ENCODE assay signal across 8 cellular contexts in genomic region chr14:24136684-24137528, GRCh38. TPM values are rescaled to one million over a fixed set of nuclear protein-coding genes. Genes with fewer than 3 reads are reported as not detected.
DNase-seq lines count a peak whose midpoint lies in the region; ATAC-seq and TF ChIP-seq lines count a peak whose summit lies in the region.

No MANE protein-coding gene starts in this region.

- no peak for TF ChIP-seq POLR2A in HCT116 (IDR thresholded peaks at IDR 0.05; ENCODE audit: borderline replicate concordance, extremely low read depth, insufficient read depth, insufficient read length)

- H3K27me3 ChIP-seq in HCT116 (ENCODE audit: insufficient read depth, low read length) (no peaks in the 10 kb centered on the region), skeletal muscle tissue (ENCODE audit: control insufficient read depth in 3 of 3, insufficient read depth in 3 of 3, low read length in 3 of 3) (no peaks in the 10 kb centered on the region)

- POLR2A ChIA-PET in HCT116 (lab: Charles Lee), result interaction anchor here (0.7 to 2.2 kb wide), 6 partner anchors 10 to 43 kb away, joined by 3 to 24 read pairs (median 6); partner anchors contain the start of genes DCAF11, NRL, PCK2 and PSME2

- peak overlapping the region; percentile 85 for H3K4me2 ChIP-seq in HCT116 (ENCODE audit: low read length)

- peaks cover 41% of the 10 kb centered on the region for H3K79me2 ChIP-seq in HCT116 (ENCODE audit: insufficient read depth, low read length)

- TF ChIP-seq CTCF in HCT116 (IDR thresholded peaks at IDR 0.05 in 2 of 3, conservative IDR thresholded peaks at IDR 0.05 in 1 of 3; ENCODE audit: borderline replicate concordance in 1 of 3, insufficient read depth in 1 of 3, low read depth in 2 of 3, low read length in 2 of 3) (no peak), VCaP (conservative IDR thresholded peaks at IDR 0.05) (no peak), foreskin fibroblast (IDR thresholded peaks at IDR 0.05; ENCODE audit: low read depth, low read length) (no peak)

- H2AFZ ChIP-seq in HCT116 (ENCODE audit: low read depth, low read length, poor library complexity, severe bottlenecking), result no peak overlapping the region

- H3K9me2 ChIP-seq in HCT116 (ENCODE audit: insufficient read depth), result no peaks in the 10 kb centered on the region

- CTCF ChIA-PET in HCT116 (lab: Charles Lee), result interaction anchor here (0.7 to 1.4 kb wide), 6 partner anchors 10 to 79 kb away, joined by 3 to 7 read pairs (median 4); partner anchors contain the start of gene IRF9

- TF ChIP-seq RAD21 in HCT116 (IDR thresholded peaks at IDR 0.05; ENCODE audit: low read depth), result no peak

- H3K4me3 ChIP-seq in HCT116 (replicated peaks in 1 of 2; ENCODE audit: low read depth in 1 of 2, low read length in 2 of 2) (peak overlapping the region; percentile 71 to 94), foreskin fibroblast (ENCODE audit: low read depth in 1 of 2, low read length in 2 of 2) (peak overlapping the region; percentile 80 to 88), skeletal muscle tissue (ENCODE audit: low read length in 3 of 3) (peak overlapping the region; percentile 77 to 87 (median 82))

- H4K20me1 ChIP-seq in HCT116 (ENCODE audit: insufficient read depth), result no peaks in the 10 kb centered on the region

- peak overlapping the region; percentile 96 for H3K27ac ChIP-seq in HCT116 (ENCODE audit: low read depth, low read length)
- H3K27ac ChIP-seq in VCaP, result peak overlapping the region; percentile 86
- H3K27ac ChIP-seq in skeletal muscle tissue (ENCODE audit: low read depth, low read length), result peak overlapping the region; percentile 88

- intact Hi-C loops in HCT116 (cut with micrococcal nuclease), result no loop called here

- peaks cover 20 to 40% of the 10 kb centered on the region in 2 experiments for H3K4me1 ChIP-seq in HCT116 (ENCODE audit: control insufficient read depth in 1 of 2, insufficient read depth in 2 of 2, low read length in 2 of 2)
- peaks cover 54 to 72% (median 63%) of the 10 kb centered on the region in 3 donors for H3K4me1 ChIP-seq in skeletal muscle tissue (ENCODE audit: control insufficient read depth in 3 of 3, insufficient read depth in 3 of 3, low read length in 3 of 3)

- DNase-seq in HCT116 (ENCODE audit: low read depth, low spot score), result no peak
- DNase-seq in foreskin fibroblast, result no peak
- no peak for DNase-seq in HUDEP-2 (lab: John Stamatoyannopoulos, UW; ENCODE audit: unreplicated experiment in 76 of 76)
- no peak for DNase-seq in HPDE6-E6E7 (ENCODE audit: extremely low spot score)
- no peak for DNase-seq in islet precursor cell

- no TSS peak for BruUV-seq in HCT116 (replicated peaks; lab: Mats Ljungman, UMichigan)

- H3K36me3 ChIP-seq in HCT116 (ENCODE audit: control insufficient read depth in 1 of 2, insufficient read depth in 2 of 2, low read length in 2 of 2) (peaks cover 16 to 21% of the 10 kb centered on the region in 2 experiments), skeletal muscle tissue (ENCODE audit: control insufficient read depth in 3 of 3, insufficient read depth in 3 of 3, low read length in 3 of 3) (peaks cover 24 to 32% (median 29%) of the 10 kb centered on the region in 3 donors)

- ATAC-seq in HCT116, result no peak
- no peak for ATAC-seq in GM21786 (IDR thresholded peaks at IDR 0.05; ENCODE audit: unreplicated experiment)

- H3K9me3 ChIP-seq in HCT116 (ENCODE audit: control insufficient read depth in 1 of 2, insufficient read depth in 1 of 2, low read depth in 1 of 2, low read length in 2 of 2) (no peaks in the 10 kb centered on the region), skeletal muscle tissue (ENCODE audit: control insufficient read depth in 3 of 3, low read length in 3 of 3) (no peaks in the 10 kb centered on the region)

- RAD21 ChIA-PET in HCT116 (lab: Charles Lee; ENCODE audit: low non-redundant PET in 1 of 2, low total read pairs in 2 of 2, uncharacterized antibody in 2 of 2, unreplicated experiment in 2 of 2), result interaction anchor here in 1 of 2 experiments (1.2 to 1.5 kb wide), 2 partner anchors 10 to 23 kb away, joined by 4 to 5 read pairs; partner anchors contain the start of genes DCAF11 and NRL

- H3K9ac ChIP-seq in HCT116 (ENCODE audit: low read length) (peak overlapping the region; percentile 89), skeletal muscle tissue (ENCODE audit: low read depth in 1 of 3, low read length in 3 of 3) (peak overlapping the region; percentile 76 to 92 (median 86))

TF ChIP-seq in HCT116, 20 proteins besides CTCF, POLR2A, EP300 and RAD21:
- TF ChIP-seq SP1 (IDR thresholded peaks at IDR 0.05; ENCODE audit: low read depth) (no peak), FOSL1 (IDR thresholded peaks at IDR 0.05; ENCODE audit: low read depth) (no peak), POLR2AphosphoS5 (IDR thresholded peaks at IDR 0.05; ENCODE audit: low read depth, low read length) (no peak), MAX (IDR thresholded peaks at IDR 0.05) (no peak), EZH2 (IDR thresholded peaks at IDR 0.05) (no peak), YY1 (IDR thresholded peaks at IDR 0.05; ENCODE audit: extremely low read depth, insufficient replicate concordance, low read depth, low read length) (no peak), CBX3 (IDR thresholded peaks at IDR 0.05; ENCODE audit: low read depth) (no peak), REST (IDR thresholded peaks at IDR 0.05; ENCODE audit: low read depth) (no peak), JUND (IDR thresholded peaks at IDR 0.05) (no peak), EZH2phosphoT487 (IDR thresholded peaks at IDR 0.05; ENCODE audit: borderline replicate concordance) (no peak)

RNA-seq across cellular contexts. Expression of gene PSME1, which starts 0.9 kb away (rescaled TPM):
- total RNA-seq in HCT116 (2021; ENCODE audit: unreplicated experiment) (174 TPM), skeletal muscle tissue (89.8 TPM)
- polyA plus RNA-seq in HCT116 (2012), result 121 and 140 TPM in 2 replicates

RNA-seq across cellular contexts. Expression of gene EMC9, which starts 4.5 kb away (rescaled TPM):
- total RNA-seq in HCT116 (2021; ENCODE audit: unreplicated experiment) (42.0 TPM), skeletal muscle tissue (12.0 TPM)
- polyA plus RNA-seq in HCT116 (2012), result 57.8 and 70.6 TPM in 2 replicates

RNA-seq across cellular contexts. Expression of gene FITM1, which starts 6.4 kb away (rescaled TPM):
- total RNA-seq in HCT116 (2021; ENCODE audit: unreplicated experiment), result 0.81 TPM
- polyA plus RNA-seq in HCT116 (2012), result 0.26 and 0.62 TPM in 2 replicates
- total RNA-seq in skeletal muscle tissue, result 172 TPM

RNA-seq across cellular contexts. Expression of gene PSME2, which starts 9.5 kb away (rescaled TPM):
- 160 TPM for total RNA-seq in HCT116 (2021; ENCODE audit: unreplicated experiment)
- 113 and 172 TPM in 2 replicates for polyA plus RNA-seq in HCT116 (2012)
- 58.5 TPM for total RNA-seq in skeletal muscle tissue

RNA-seq across cellular contexts. Expression of gene RNF31, which starts 10.4 kb away (rescaled TPM):
- total RNA-seq in HCT116 (2021; ENCODE audit: unreplicated experiment), result 78.0 TPM
- 77.8 and 79.6 TPM in 2 replicates for polyA plus RNA-seq in HCT116 (2012)
- 33.4 TPM for total RNA-seq in skeletal muscle tissue

Comparison
In these comparisons a context has a peak if more than half of its experiments do, and no peak if none do; other contexts are left out.
1. RNA of gene FITM1, which starts 6.4 kb away (total RNA-seq): 172 TPM in skeletal muscle tissue (single experiment); 0.81 TPM in HCT116 (single experiment); every median in the first group is over 10 times any median in the second.
2. Peak in every context shown above with its lines, with median percentiles within 50 percentile points of each other: H3K27ac ChIP-seq and H3K4me3 ChIP-seq.